1 cellular context compared by ENCODE assay signal in genomic region chr1:151459331-151460046, GRCh38.
TF ChIP-seq lines count a peak whose summit lies in the region.

POGZ (minus strand) TSS chr1:151459494; CDS start chr1:151442204, 17,290 bp downstream.

TF ChIP-seq in GM23338, 12 proteins besides CTCF, POLR2A, EP300 and RAD21 (continued from another document):
- TF ChIP-seq STAT1 (IDR thresholded peaks at IDR 0.05; ENCODE audit: unreplicated experiment), result no peak
- peak; percentile 91 for TF ChIP-seq ZNF114 (CRISPR knock-in tag; IDR thresholded peaks at IDR 0.05)
- TF ChIP-seq EZH2phosphoT487 (IDR thresholded peaks at IDR 0.05; ENCODE audit: unreplicated experiment), result no peak
- TF ChIP-seq, protein P1, sequence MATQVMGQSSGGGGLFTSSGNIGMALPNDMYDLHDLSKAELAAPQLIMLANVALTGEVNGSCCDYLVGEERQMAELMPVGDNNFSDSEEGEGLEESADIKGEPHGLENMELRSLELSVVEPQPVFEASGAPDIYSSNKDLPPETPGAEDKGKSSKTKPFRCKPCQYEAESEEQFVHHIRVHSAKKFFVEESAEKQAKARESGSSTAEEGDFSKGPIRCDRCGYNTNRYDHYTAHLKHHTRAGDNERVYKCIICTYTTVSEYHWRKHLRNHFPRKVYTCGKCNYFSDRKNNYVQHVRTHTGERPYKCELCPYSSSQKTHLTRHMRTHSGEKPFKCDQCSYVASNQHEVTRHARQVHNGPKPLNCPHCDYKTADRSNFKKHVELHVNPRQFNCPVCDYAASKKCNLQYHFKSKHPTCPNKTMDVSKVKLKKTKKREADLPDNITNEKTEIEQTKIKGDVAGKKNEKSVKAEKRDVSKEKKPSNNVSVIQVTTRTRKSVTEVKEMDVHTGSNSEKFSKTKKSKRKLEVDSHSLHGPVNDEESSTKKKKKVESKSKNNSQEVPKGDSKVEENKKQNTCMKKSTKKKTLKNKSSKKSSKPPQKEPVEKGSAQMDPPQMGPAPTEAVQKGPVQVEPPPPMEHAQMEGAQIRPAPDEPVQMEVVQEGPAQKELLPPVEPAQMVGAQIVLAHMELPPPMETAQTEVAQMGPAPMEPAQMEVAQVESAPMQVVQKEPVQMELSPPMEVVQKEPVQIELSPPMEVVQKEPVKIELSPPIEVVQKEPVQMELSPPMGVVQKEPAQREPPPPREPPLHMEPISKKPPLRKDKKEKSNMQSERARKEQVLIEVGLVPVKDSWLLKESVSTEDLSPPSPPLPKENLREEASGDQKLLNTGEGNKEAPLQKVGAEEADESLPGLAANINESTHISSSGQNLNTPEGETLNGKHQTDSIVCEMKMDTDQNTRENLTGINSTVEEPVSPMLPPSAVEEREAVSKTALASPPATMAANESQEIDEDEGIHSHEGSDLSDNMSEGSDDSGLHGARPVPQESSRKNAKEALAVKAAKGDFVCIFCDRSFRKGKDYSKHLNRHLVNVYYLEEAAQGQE (IDR thresholded peaks at IDR 0.05; ENCODE audit: unreplicated experiment), result no peak
- TF ChIP-seq ETS1 (IDR thresholded peaks at IDR 0.05), result peak; percentile 59
- TF ChIP-seq POLR2AphosphoS5 (IDR thresholded peaks at IDR 0.05; ENCODE audit: low read depth), result peak; percentile 39; the same call in 1 of the 2 replicates
- peak; percentile 60; the same call in 1 of the 2 replicates for TF ChIP-seq ZNF462 (CRISPR knock-in tag; IDR thresholded peaks at IDR 0.05)
- TF ChIP-seq EZH2 (IDR thresholded peaks at IDR 0.05; ENCODE audit: low read depth, unreplicated experiment), result no peak
- TF ChIP-seq NANOG (IDR thresholded peaks at IDR 0.05; ENCODE audit: borderline replicate concordance), result no peak
TF ChIP-seq in GM23338: peak in this region for 5.
